14 cellular contexts compared by ENCODE assay signal in the genomic region with DNA sequence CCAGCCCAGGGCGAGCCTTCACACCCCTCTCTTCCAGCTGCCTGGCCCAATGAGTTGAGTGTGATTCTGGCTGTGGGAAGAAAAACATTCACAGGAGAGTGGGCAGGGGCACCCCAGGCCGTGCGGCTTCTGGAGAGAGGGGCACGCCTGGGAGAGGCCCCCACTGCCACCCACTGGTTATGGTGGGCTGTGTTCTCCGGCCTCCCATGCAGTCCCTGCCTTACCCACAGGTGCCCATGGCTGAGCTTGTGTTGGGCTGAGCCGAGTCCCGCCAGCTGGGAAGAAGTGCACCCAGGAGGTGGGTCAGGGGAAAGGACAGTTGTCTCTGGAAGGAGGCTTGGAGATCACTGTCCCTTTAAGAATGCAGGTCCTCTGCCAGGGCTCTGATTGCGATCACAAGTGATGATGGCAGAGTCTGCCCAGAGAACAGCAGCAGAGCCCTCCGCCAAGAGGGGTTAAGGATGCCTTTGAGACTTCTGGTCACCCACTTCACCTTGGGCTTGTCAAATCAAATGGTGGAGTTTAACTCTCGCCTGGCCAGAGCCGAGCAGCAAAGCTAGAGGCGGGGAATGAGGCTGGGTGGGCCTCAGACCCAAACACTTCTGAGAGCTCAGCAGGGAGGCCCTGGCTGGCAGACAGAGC.
"Had no signal": no experiment of that assay in that cellular context is flagged by ENCODE, and none has a peak within 500 bp of the region (broad histone marks: within the 10 kb centered on the region; RNA-seq: fewer than 3 reads in every experiment).

No MANE protein-coding gene starts in this region.

- H3K36me3 ChIP-seq: left lung, suprapubic skin, upper lobe of right lung, WERI-Rb-1 had no signal

- ATAC-seq: activated T-cell treated with anti-CD3 and anti-CD28 coated beads, Interleukin-2, amount 50 U/mL, for 72 hours; foreskin keratinocyte; left lung; sciatic nerve; stimulated activated naive CD8-positive, alpha-beta T cell treated with anti-CD3 and anti-CD28 coated beads, Interleukin-15, amount 100 ng/mL, for 72 hours; upper lobe of right lung had no signal

- H3K4me3 ChIP-seq: left lung, smooth muscle cell, suprapubic skin, upper lobe of right lung had no signal

- H3K4me1 ChIP-seq: foreskin keratinocyte, left lung, suprapubic skin, upper lobe of right lung had no signal

- H3K27ac ChIP-seq: foreskin keratinocyte, left lung, suprapubic skin, upper lobe of right lung, WERI-Rb-1 had no signal

- H3K4me2 ChIP-seq: smooth muscle cell had no signal

- DNase-seq: activated CD4-positive, alpha-beta T cell treated with anti-CD3 and anti-CD28 coated beads for 1 hour; activated CD8-positive, alpha-beta memory T cell treated with anti-CD3 and anti-CD28 coated beads for 24 hours; activated effector memory CD4-positive, alpha-beta T cell treated with anti-CD3 and anti-CD28 coated beads, Interleukin-2, amount 50 U/mL, for 16 hours; activated T-cell treated with anti-CD3 and anti-CD28 coated beads, Interleukin-2, amount 50 U/mL, for 72 hours; foreskin keratinocyte; glutamatergic neuron; stimulated activated CD4-positive, alpha-beta T cell treated with anti-CD3 and anti-CD28 coated beads, Interleukin-4, amount 100 ng/mL, for 1 hour; stimulated activated naive CD8-positive, alpha-beta T cell treated with anti-CD3 and anti-CD28 coated beads, Interleukin-15, amount 100 ng/mL, for 72 hours; upper lobe of right lung; WERI-Rb-1 had no signal

- H3K9me3 ChIP-seq: left lung, suprapubic skin, upper lobe of right lung had no signal

- H3K27me3 ChIP-seq: foreskin keratinocyte, upper lobe of right lung had no signal
